In the genomic region with DNA sequence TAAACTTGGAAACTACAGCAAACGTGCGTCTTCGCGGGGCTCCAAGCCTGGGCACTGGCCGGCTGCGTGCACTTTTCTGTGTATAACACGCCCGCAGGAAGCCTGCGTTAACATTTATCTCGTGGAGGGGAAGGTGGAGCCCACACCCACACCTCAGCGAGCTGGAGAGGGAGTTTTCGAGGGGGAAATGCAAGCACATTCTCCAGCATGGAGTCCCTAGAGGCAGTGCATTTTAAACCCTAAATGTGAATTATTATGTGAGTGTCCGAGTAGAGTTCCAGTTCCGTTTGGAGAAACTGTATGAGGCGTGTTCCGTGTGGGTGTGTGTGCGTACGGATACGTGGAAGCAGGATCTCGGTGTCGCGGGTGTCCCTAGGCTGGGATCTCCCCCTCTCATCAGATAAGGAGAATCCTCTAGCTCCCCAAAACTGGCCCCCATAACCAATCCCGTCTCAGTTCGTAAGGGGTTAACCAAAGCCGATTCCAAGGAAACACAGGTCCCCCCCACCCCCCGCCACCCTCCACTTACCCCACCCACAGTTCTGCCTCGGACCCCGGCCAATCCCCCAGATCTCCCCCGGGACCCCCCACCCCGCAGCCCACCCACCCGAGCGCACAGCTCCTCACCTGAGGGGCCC, we compare ENCODE assay signal across 1 cellular context.
TF ChIP-seq lines count a peak whose summit lies in the region.

No MANE protein-coding gene starts in this region.

TF ChIP-seq in GM23338, 12 proteins besides CTCF, POLR2A, EP300 and RAD21 (continued from another document):
- TF ChIP-seq, protein P1, sequence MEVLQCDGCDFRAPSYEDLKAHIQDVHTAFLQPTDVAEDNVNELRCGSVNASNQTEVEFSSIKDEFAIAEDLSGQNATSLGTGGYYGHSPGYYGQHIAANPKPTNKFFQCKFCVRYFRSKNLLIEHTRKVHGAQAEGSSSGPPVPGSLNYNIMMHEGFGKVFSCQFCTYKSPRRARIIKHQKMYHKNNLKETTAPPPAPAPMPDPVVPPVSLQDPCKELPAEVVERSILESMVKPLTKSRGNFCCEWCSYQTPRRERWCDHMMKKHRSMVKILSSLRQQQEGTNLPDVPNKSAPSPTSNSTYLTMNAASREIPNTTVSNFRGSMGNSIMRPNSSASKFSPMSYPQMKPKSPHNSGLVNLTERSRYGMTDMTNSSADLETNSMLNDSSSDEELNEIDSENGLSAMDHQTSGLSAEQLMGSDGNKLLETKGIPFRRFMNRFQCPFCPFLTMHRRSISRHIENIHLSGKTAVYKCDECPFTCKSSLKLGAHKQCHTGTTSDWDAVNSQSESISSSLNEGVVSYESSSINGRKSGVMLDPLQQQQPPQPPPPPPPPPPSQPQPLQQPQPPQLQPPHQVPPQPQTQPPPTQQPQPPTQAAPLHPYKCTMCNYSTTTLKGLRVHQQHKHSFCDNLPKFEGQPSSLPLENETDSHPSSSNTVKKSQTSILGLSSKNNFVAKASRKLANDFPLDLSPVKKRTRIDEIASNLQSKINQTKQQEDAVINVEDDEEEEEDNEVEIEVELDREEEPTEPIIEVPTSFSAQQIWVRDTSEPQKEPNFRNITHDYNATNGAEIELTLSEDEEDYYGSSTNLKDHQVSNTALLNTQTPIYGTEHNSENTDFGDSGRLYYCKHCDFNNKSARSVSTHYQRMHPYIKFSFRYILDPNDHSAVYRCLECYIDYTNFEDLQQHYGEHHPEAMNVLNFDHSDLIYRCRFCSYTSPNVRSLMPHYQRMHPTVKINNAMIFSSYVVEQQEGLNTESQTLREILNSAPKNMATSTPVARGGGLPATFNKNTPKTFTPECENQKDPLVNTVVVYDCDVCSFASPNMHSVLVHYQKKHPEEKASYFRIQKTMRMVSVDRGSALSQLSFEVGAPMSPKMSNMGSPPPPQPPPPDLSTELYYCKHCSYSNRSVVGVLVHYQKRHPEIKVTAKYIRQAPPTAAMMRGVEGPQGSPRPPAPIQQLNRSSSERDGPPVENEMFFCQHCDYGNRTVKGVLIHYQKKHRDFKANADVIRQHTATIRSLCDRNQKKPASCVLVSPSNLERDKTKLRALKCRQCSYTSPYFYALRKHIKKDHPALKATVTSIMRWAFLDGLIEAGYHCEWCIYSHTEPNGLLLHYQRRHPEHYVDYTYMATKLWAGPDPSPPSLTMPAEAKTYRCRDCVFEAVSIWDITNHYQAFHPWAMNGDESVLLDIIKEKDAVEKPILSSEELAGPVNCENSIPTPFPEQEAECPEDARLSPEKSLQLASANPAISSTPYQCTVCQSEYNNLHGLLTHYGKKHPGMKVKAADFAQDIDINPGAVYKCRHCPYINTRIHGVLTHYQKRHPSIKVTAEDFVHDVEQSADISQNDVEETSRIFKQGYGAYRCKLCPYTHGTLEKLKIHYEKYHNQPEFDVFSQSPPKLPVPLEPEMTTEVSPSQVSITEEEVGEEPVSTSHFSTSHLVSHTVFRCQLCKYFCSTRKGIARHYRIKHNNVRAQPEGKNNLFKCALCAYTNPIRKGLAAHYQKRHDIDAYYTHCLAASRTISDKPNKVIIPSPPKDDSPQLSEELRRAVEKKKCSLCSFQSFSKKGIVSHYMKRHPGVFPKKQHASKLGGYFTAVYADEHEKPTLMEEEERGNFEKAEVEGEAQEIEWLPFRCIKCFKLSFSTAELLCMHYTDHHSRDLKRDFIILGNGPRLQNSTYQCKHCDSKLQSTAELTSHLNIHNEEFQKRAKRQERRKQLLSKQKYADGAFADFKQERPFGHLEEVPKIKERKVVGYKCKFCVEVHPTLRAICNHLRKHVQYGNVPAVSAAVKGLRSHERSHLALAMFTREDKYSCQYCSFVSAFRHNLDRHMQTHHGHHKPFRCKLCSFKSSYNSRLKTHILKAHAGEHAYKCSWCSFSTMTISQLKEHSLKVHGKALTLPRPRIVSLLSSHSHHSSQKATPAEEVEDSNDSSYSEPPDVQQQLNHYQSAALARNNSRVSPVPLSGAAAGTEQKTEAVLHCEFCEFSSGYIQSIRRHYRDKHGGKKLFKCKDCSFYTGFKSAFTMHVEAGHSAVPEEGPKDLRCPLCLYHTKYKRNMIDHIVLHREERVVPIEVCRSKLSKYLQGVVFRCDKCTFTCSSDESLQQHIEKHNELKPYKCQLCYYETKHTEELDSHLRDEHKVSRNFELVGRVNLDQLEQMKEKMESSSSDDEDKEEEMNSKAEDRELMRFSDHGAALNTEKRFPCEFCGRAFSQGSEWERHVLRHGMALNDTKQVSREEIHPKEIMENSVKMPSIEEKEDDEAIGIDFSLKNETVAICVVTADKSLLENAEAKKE (CRISPR knock-in tag; IDR thresholded peaks at IDR 0.05), result no peak
